Comparison of ENCODE assay signal across 1 cellular context in genomic region chr17:28950017-28950751, GRCh38.
TF ChIP-seq lines count a peak whose summit lies in the region.

No MANE protein-coding gene starts in this region.

TF ChIP-seq in endothelial cell of umbilical vein, 7 proteins besides CTCF, POLR2A, EP300 and RAD21:
- TF ChIP-seq FOS (IDR thresholded peaks at IDR 0.05; ENCODE audit: borderline replicate concordance, insufficient read depth, low read length): no peak
TF ChIP-seq in endothelial cell of umbilical vein: peak in this region for 0.
